ENCODE assay signal across 22 cellular contexts in the genomic region with DNA sequence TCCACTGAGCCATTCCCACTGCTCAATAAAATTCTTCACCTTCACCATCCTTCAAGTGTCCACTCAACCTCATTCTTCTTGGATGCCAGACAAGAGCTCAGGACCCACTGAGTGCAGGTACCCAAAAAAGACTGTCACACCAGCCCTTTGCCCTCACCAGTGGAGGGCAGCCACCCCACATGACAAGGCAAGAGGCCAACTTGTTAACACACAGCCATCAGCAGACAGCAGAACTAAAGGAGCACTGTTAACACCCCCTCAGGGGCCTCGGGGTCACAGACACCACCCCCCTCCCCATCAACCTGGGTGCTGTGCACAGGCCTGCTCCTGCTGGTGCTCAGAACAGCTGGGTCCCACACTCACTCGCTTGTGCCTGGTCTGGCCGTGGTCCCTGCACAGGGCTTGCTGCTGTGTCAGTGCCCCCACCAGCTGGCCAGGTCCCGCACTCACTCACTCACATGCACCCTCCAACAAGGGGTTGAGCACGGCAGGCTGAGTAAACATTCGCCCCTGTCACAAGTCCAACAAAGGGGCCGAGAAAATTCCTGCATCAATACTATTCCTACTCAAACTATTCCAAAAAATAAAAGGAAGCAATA. TPM values are rescaled to one million over a fixed set of nuclear protein-coding genes. Genes with fewer than 3 reads are reported as not detected.
DNase-seq lines count a peak whose midpoint lies in the region; ATAC-seq and TF ChIP-seq lines count a peak whose summit lies in the region.
"Had no signal": no experiment of that assay in that cellular context is flagged by ENCODE, and none has a peak within 500 bp of the region (broad histone marks: within the 10 kb centered on the region; RNA-seq: fewer than 3 reads in every experiment).

No MANE protein-coding gene starts in this region.

- H3K27ac ChIP-seq in OCI-LY1 (ENCODE audit: low read depth, low read length, poor library complexity, severe bottlenecking) (no peak overlapping the region), trophoblast cell (ENCODE audit: low read depth, low read length) (no peak overlapping the region)
- H3K27ac ChIP-seq: pancreas, Peyer's patch, right atrium auricular region had no signal

- H3F3A ChIP-seq in OCI-LY1 (ENCODE audit: insufficient read depth, low read length) = no peaks in the 10 kb centered on the region

- H3K18ac ChIP-seq in trophoblast cell (ENCODE audit: low read length) = no peak overlapping the region

- H3K9me3 ChIP-seq in OCI-LY1 (ENCODE audit: low read length) = no peaks in the 10 kb centered on the region
- no peaks in the 10 kb centered on the region for H3K9me3 ChIP-seq in trophoblast cell (ENCODE audit: insufficient read depth, low read depth, low read length)
- H3K9me3 ChIP-seq: pancreas, Peyer's patch, right atrium auricular region had no signal

- H2AFZ ChIP-seq in OCI-LY1 (ENCODE audit: low read length) = no peak overlapping the region
- H2AFZ ChIP-seq in trophoblast cell (ENCODE audit: insufficient read depth, low read length, poor library complexity) = no peak overlapping the region

- no peak overlapping the region for H2BK120ac ChIP-seq in trophoblast cell (ENCODE audit: insufficient read depth, low read length, poor library complexity)

- peaks cover 20% of the 10 kb centered on the region for H3K4me1 Mint-ChIP-seq in activated T-cell treated with anti-CD3 and anti-CD28 coated beads, Interleukin-2, amount 50 U/mL, for 72 hours (ENCODE audit: low read depth)
- peaks cover 36% of the 10 kb centered on the region for H3K4me1 Mint-ChIP-seq in central memory CD8-positive, alpha-beta T cell
- H3K4me1 Mint-ChIP-seq: nephron progenitor cell had no signal

- no peak overlapping the region for H3K4me3 ChIP-seq in OCI-LY1 (ENCODE audit: low read depth, low read length, poor library complexity, severe bottlenecking)
- no peak overlapping the region for H3K4me3 ChIP-seq in trophoblast cell (ENCODE audit: low read depth, low read length)
- H3K4me3 ChIP-seq: pancreas, Peyer's patch, right atrium auricular region had no signal

- H3K9me2 ChIP-seq in OCI-LY1 (ENCODE audit: low read depth, low read length) = no peaks in the 10 kb centered on the region

- H2BK5ac ChIP-seq in trophoblast cell (ENCODE audit: low read depth, low read length, poor library complexity) = no peak overlapping the region

- H3K36me3 Mint-ChIP-seq in activated T-cell treated with anti-CD3 and anti-CD28 coated beads, Interleukin-2, amount 50 U/mL, for 72 hours (ENCODE audit: insufficient read depth in 2 of 2) = no peaks in the 10 kb centered on the region
- H3K36me3 Mint-ChIP-seq in central memory CD8-positive, alpha-beta T cell (ENCODE audit: insufficient read depth) = no peaks in the 10 kb centered on the region

- H4K91ac ChIP-seq in trophoblast cell (ENCODE audit: low read depth, low read length) = no peak overlapping the region

- no peak overlapping the region for H2AK5ac ChIP-seq in trophoblast cell (ENCODE audit: low read length)

- H3K9me3 Mint-ChIP-seq in activated T-cell treated with anti-CD3 and anti-CD28 coated beads, Interleukin-2, amount 50 U/mL, for 72 hours = no peaks in the 10 kb centered on the region
- no peaks in the 10 kb centered on the region for H3K9me3 Mint-ChIP-seq in central memory CD8-positive, alpha-beta T cell
- H3K9me3 Mint-ChIP-seq: activated T-helper 2 cell treated with anti-CD3 and anti-CD28 coated beads, Interferon-gamma antibody, Interleukin-2, Interleukin-4, amounts not matched to agents 10 μg/mL and 5 μg/mL and 100 μg/mL, durations not matched to agents 14 hours and 24 hours and 36 hours had no signal

- peak overlapping the region; percentile 54 for H3K27ac Mint-ChIP-seq in activated T-cell treated with anti-CD3 and anti-CD28 coated beads, Interleukin-2, amount 50 U/mL, for 72 hours
- H3K27ac Mint-ChIP-seq in central memory CD8-positive, alpha-beta T cell (ENCODE audit: low read depth) = peak overlapping the region; percentile 84
- H3K27ac Mint-ChIP-seq: activated T-helper 2 cell treated with anti-CD3 and anti-CD28 coated beads, Interferon-gamma antibody, Interleukin-2, Interleukin-4, amounts not matched to agents 10 μg/mL and 5 μg/mL and 100 μg/mL, durations not matched to agents 14 hours and 24 hours and 36 hours; nephron progenitor cell had no signal

- DNase-seq in activated T-cell treated with anti-CD3 and anti-CD28 coated beads, Interleukin-2, amount 50 U/mL, for 72 hours = no peak
- no peak for DNase-seq in activated T-cell treated with anti-CD3 and anti-CD28 coated beads for 4 hours
- no peak for DNase-seq in central memory CD8-positive, alpha-beta T cell (ENCODE audit: low spot score in 2 of 2)
- no peak for DNase-seq in trophoblast cell
- DNase-seq in SIG-M5 treated with dmso at 0.1 percent for 504 hours (lab: John Stamatoyannopoulos, UW; ENCODE audit: unreplicated experiment) = no peak
- no peak for DNase-seq in NCI-H1092 (lab: John Stamatoyannopoulos, UW)
- DNase-seq: 8988T; activated CD8-positive, alpha-beta memory T cell treated with anti-CD3 and anti-CD28 coated beads, Interleukin-2, amount 50 U/mL, for 4 hours; islet precursor cell; NCI-H2029 treated with DMSO at 0.1 percent for 48 hours; NCI-H2227 treated with DMSO at 0.1 percent for 48 hours; NCI-H526 treated with DMSO at 0.1 percent for 48 hours; nephron progenitor cell; Peyer's patch; SHP77 treated with DMSO at 0.1 percent for 48 hours; SW 1271; T1000 had no signal

- H4K8ac ChIP-seq in trophoblast cell (ENCODE audit: low read depth, low read length) = no peak overlapping the region

- no peak for ATAC-seq in activated T-cell treated with anti-CD3 and anti-CD28 coated beads, Interleukin-2, amount 50 U/mL, for 72 hours (replicated peaks in 1 of 2)
- no peak for ATAC-seq in central memory CD8-positive, alpha-beta T cell (replicated peaks; ENCODE audit: extremely low read depth, poor library complexity, severe bottlenecking)
- ATAC-seq in HG02885 (IDR thresholded peaks at IDR 0.05; ENCODE audit: poor library complexity, unreplicated experiment) = no peak
- ATAC-seq: pancreas had no signal

- H4K20me1 ChIP-seq in OCI-LY1 (ENCODE audit: insufficient read depth, low read length) = no peaks in the 10 kb centered on the region

- H3K27me3 Mint-ChIP-seq in activated T-cell treated with anti-CD3 and anti-CD28 coated beads, Interleukin-2, amount 50 U/mL, for 72 hours (ENCODE audit: low read depth) = peaks cover 4% of the 10 kb centered on the region
- no peaks in the 10 kb centered on the region for H3K27me3 Mint-ChIP-seq in central memory CD8-positive, alpha-beta T cell

- TF ChIP-seq CTCF in OCI-LY1 (IDR thresholded peaks at IDR 0.05; ENCODE audit: low read length) = peak; percentile 9; the same call in 1 of the 2 replicates

- peak overlapping the region; percentile 57 for H3K4ac ChIP-seq in trophoblast cell (ENCODE audit: low read depth, low read length)

- H4K12ac ChIP-seq in trophoblast cell (ENCODE audit: low read depth, low read length) = no peak overlapping the region

- H3K4me2 ChIP-seq in OCI-LY1 (ENCODE audit: low read length) (no peak overlapping the region), trophoblast cell (ENCODE audit: low read length) (no peak overlapping the region)

- no peak overlapping the region for H2BK12ac ChIP-seq in trophoblast cell (ENCODE audit: low read length)

- no peak overlapping the region for H3K23ac ChIP-seq in trophoblast cell (ENCODE audit: low read length)

- H3K14ac ChIP-seq in trophoblast cell (ENCODE audit: low read length) = no peak overlapping the region

- peaks cover 74% of the 10 kb centered on the region for H3K79me2 ChIP-seq in OCI-LY1 (ENCODE audit: insufficient read depth, low read length)
- peaks cover 2% of the 10 kb centered on the region for H3K79me2 ChIP-seq in trophoblast cell (ENCODE audit: control insufficient read depth, insufficient read depth, low read length, poor library complexity)

- H3K79me1 ChIP-seq in trophoblast cell (ENCODE audit: low read length) = no peaks in the 10 kb centered on the region

- H3K9ac ChIP-seq in OCI-LY1 (ENCODE audit: low read length) (no peak overlapping the region), trophoblast cell (ENCODE audit: low read length) (no peak overlapping the region)

- no peaks in the 10 kb centered on the region for H3K27me3 ChIP-seq in OCI-LY1 (ENCODE audit: insufficient read depth, low read length)
- H3K27me3 ChIP-seq in trophoblast cell (ENCODE audit: insufficient read depth, low read length) = no peaks in the 10 kb centered on the region
- H3K27me3 ChIP-seq: pancreas, Peyer's patch, right atrium auricular region had no signal

- no peak overlapping the region for H3K4me3 Mint-ChIP-seq in activated T-cell treated with anti-CD3 and anti-CD28 coated beads, Interleukin-2, amount 50 U/mL, for 72 hours
- peak overlapping the region; percentile 53 for H3K4me3 Mint-ChIP-seq in central memory CD8-positive, alpha-beta T cell
- H3K4me3 Mint-ChIP-seq: nephron progenitor cell had no signal

- H3K4me1 ChIP-seq in OCI-LY1 (ENCODE audit: insufficient read depth, low read length, severe bottlenecking) (no peaks in the 10 kb centered on the region), trophoblast cell (ENCODE audit: control insufficient read depth in 1 of 2, insufficient read depth in 2 of 2, low read length in 2 of 2) (no peaks in the 10 kb centered on the region)
- H3K4me1 ChIP-seq: pancreas, Peyer's patch, right atrium auricular region had no signal

- no peaks in the 10 kb centered on the region for H3K36me3 ChIP-seq in OCI-LY1 (ENCODE audit: insufficient read depth, low read length)
- H3K36me3 ChIP-seq in trophoblast cell (ENCODE audit: control insufficient read depth in 1 of 2, insufficient read depth in 2 of 2, low read length in 2 of 2) = no peaks in the 10 kb centered on the region
- H3K36me3 ChIP-seq: pancreas, Peyer's patch, right atrium auricular region had no signal

- WGBS in trophoblast cell (ENCODE audit: extremely low coverage, insufficient coverage, insufficient read length) = no CpG with 5 or more reads among the region's 7 CpGs

RNA-seq across cellular contexts. Expression of gene ATRX, which starts 54.1 kb away (rescaled TPM):
- total RNA-seq in activated T-cell treated with anti-CD3 and anti-CD28 coated beads, Interleukin-2, amount 50 U/mL, for 72 hours = 10 to 100 TPM; 74.5 to 77.0 TPM
- polyA plus RNA-seq in trophoblast cell (2013) = 38.0 and 41.9 TPM in 2 replicates
